Comparison of ENCODE assay signal across 23 cellular contexts in genomic region chr12:26026713-26027112, GRCh38.
"Had no signal": no experiment of that assay in that cellular context is flagged by ENCODE, and none has a peak within 500 bp of the region (broad histone marks: within the 10 kb centered on the region; RNA-seq: fewer than 3 reads in every experiment).

No MANE protein-coding gene starts in this region.

- H3K4me3 ChIP-seq: left ventricle myocardium inferior, lung, mucosa of descending colon, ovary, right atrium auricular region, right lobe of liver, stomach, testis, thyroid gland, transverse colon, upper lobe of left lung, vagina had no signal

- H3K9me3 ChIP-seq: left ventricle myocardium inferior, mucosa of descending colon, ovary, right atrium auricular region, right lobe of liver, stomach, testis, thyroid gland, transverse colon, upper lobe of left lung, vagina had no signal

- H3K9me3 Mint-ChIP-seq: naive thymus-derived CD4-positive, alpha-beta T cell; natural killer cell treated with Interleukin-12 subunit alpha and Interleukin-12 subunit beta and Interleukin-15 and Interleukin-18, amount 100 ng/mL, for 72 hours; stimulated activated naive B cell treated with anti-CD40 and anti-IgM and Interleukin-4, amounts not matched to agents 10 μg/mL and 1 μg/mL and 100 μg/mL, for 72 hours had no signal

- H3K27ac ChIP-seq: left ventricle myocardium inferior, ovary, right atrium auricular region, right lobe of liver, stomach, testis, thyroid gland, transverse colon, upper lobe of left lung, vagina had no signal

- H3K36me3 Mint-ChIP-seq: naive thymus-derived CD4-positive, alpha-beta T cell; natural killer cell treated with Interleukin-12 subunit alpha and Interleukin-12 subunit beta and Interleukin-15 and Interleukin-18, amount 100 ng/mL, for 72 hours; stimulated activated naive B cell treated with anti-CD40 and anti-IgM and Interleukin-4, amounts not matched to agents 10 μg/mL and 1 μg/mL and 100 μg/mL, for 72 hours had no signal

- H3K4me3 Mint-ChIP-seq: naive thymus-derived CD4-positive, alpha-beta T cell; natural killer cell treated with Interleukin-12 subunit alpha and Interleukin-12 subunit beta and Interleukin-15 and Interleukin-18, amount 100 ng/mL, for 72 hours; stimulated activated naive B cell treated with anti-CD40 and anti-IgM and Interleukin-4, amounts not matched to agents 10 μg/mL and 1 μg/mL and 100 μg/mL, for 72 hours had no signal

- H3K4me1 Mint-ChIP-seq: stimulated activated naive B cell treated with anti-CD40 and anti-IgM and Interleukin-4, amounts not matched to agents 10 μg/mL and 1 μg/mL and 100 μg/mL, for 72 hours had no signal

- DNase-seq: hippocampal formation; left ventricle myocardium inferior; midbrain; mucosa of descending colon; naive thymus-derived CD4-positive, alpha-beta T cell; ovary; right lobe of liver; stimulated activated CD4-positive, alpha-beta T cell treated with anti-CD3 and anti-CD28 coated beads, Interleukin-12 subunit alpha, Interleukin-12 subunit beta, amount 100 ng/mL, for 4 hours; stimulated activated CD4-positive, alpha-beta T cell treated with anti-CD3 and anti-CD28 coated beads, Interleukin-15, amount 100 ng/mL, for 24 hours; stimulated activated CD4-positive, alpha-beta T cell treated with anti-CD3 and anti-CD28 coated beads, Interleukin-2, amount 100 ng/mL, for 24 hours; stimulated activated CD4-positive, alpha-beta T cell treated with anti-CD3 and anti-CD28 coated beads, Interleukin-4, amount 100 ng/mL, for 1 hour; stimulated activated naive B cell treated with anti-CD40 and anti-IgM and Interleukin-4, amounts not matched to agents 10 μg/mL and 1 μg/mL and 100 μg/mL, for 72 hours; stimulated activated naive CD8-positive, alpha-beta T cell treated with anti-CD3 and anti-CD28 coated beads, Interleukin-15, Interleukin-2, amounts not matched to agents 100 U/mL and 50 U/mL, for 24 hours; stomach; testis; thyroid gland; transverse colon; upper lobe of left lung had no signal

- H3K27me3 ChIP-seq: ovary, right atrium auricular region, right lobe of liver, stomach, testis, thyroid gland, transverse colon, upper lobe of left lung, vagina had no signal

- H3K36me3 ChIP-seq: left ventricle myocardium inferior, ovary, right atrium auricular region, right lobe of liver, stomach, thyroid gland, transverse colon, upper lobe of left lung, vagina had no signal

- H3K27ac Mint-ChIP-seq: naive thymus-derived CD4-positive, alpha-beta T cell; natural killer cell treated with Interleukin-12 subunit alpha and Interleukin-12 subunit beta and Interleukin-15 and Interleukin-18, amount 100 ng/mL, for 72 hours; stimulated activated naive B cell treated with anti-CD40 and anti-IgM and Interleukin-4, amounts not matched to agents 10 μg/mL and 1 μg/mL and 100 μg/mL, for 72 hours had no signal

- H3K4me1 ChIP-seq: testis had no signal

- ATAC-seq: mucosa of descending colon; naive thymus-derived CD4-positive, alpha-beta T cell; natural killer cell treated with Interleukin-12 subunit alpha and Interleukin-12 subunit beta and Interleukin-15 and Interleukin-18, amount 100 ng/mL, for 72 hours; stimulated activated naive B cell treated with anti-CD40 and anti-IgM and Interleukin-4, amounts not matched to agents 10 μg/mL and 1 μg/mL and 100 μg/mL, for 72 hours; stimulated activated naive CD8-positive, alpha-beta T cell treated with anti-CD3 and anti-CD28 coated beads, Interleukin-15, Interleukin-2, amounts not matched to agents 100 U/mL and 50 U/mL, for 24 hours had no signal

- H3K27me3 Mint-ChIP-seq: progenitor cell of endocrine pancreas had no signal
